12 cellular contexts compared by ENCODE assay signal in the genomic region with DNA sequence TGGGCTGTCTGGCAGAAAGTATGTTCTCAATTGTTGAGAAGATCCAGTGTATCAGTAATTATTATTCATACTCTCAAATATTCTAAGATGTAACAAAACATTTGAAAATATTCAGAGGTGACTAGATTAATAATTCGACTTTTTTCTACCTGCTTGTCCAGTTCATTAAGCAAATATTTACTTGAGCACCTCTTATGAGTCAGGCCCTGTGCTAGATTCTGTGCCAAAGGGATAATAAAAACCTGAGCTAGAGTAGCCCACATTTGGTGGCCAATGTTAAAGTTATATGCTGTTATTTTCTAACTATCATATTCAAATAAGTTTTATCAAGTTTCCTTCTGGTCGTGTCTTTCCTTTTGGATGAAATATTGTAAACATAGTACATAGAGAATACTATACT.
"Had no signal": no experiment of that assay in that cellular context is flagged by ENCODE, and none has a peak within 500 bp of the region (broad histone marks: within the 10 kb centered on the region; RNA-seq: fewer than 3 reads in every experiment).

No MANE protein-coding gene starts in this region.

- H3K4me3 ChIP-seq: suprapubic skin had no signal

- H3K9me3 ChIP-seq: neutrophil, suprapubic skin had no signal

- H3K36me3 ChIP-seq: neutrophil, suprapubic skin had no signal

- DNase-seq: activated CD4-positive, alpha-beta T cell treated with anti-CD3 and anti-CD28 coated beads, Interleukin-2, amount 50 U/mL, for 1 hour; activated naive CD8-positive, alpha-beta T cell treated with anti-CD3 and anti-CD28 coated beads for 36 hours; mesendoderm; natural killer cell; posterior cingulate gyrus; right cardiac atrium; small intestine; stimulated activated CD4-positive, alpha-beta T cell treated with anti-CD3 and anti-CD28 coated beads, Interleukin-4, amount 100 ng/mL, for 4 hours; stimulated activated CD8-positive, alpha-beta memory T cell treated with anti-CD3 and anti-CD28 coated beads, Interleukin-4, amount 100 ng/mL, for 48 hours; T-helper 17 cell had no signal

- H3K27ac ChIP-seq: neutrophil, suprapubic skin had no signal

- H3K27me3 ChIP-seq: neutrophil, suprapubic skin had no signal

- ATAC-seq: natural killer cell, right cardiac atrium, T-helper 17 cell had no signal
